In genomic region chr1:109327285-109327684, GRCh38 we compare ENCODE assay signal across 20 cellular contexts. TPM values are rescaled to one million over a fixed set of nuclear protein-coding genes. Genes with fewer than 3 reads are reported as not detected.
"Had no signal": no experiment of that assay in that cellular context is flagged by ENCODE, and none has a peak within 500 bp of the region (broad histone marks: within the 10 kb centered on the region; RNA-seq: fewer than 3 reads in every experiment).

No MANE protein-coding gene starts in this region.

- H3K4me3 ChIP-seq: ascending aorta, gastrocnemius medialis, heart left ventricle, ovary, sigmoid colon had no signal

- H3K27ac ChIP-seq: ascending aorta, gastrocnemius medialis, heart left ventricle, ovary, sigmoid colon had no signal

- ATAC-seq: gastrocnemius medialis; heart left ventricle; left ventricle myocardium superior; naive thymus-derived CD8-positive, alpha-beta T cell; stimulated activated effector memory CD8-positive, alpha-beta T cell treated with anti-CD3 and anti-CD28 coated beads, Interleukin-12 subunit alpha, Interleukin-12 subunit beta, amount 100 ng/mL, for 72 hours had no signal

- DNase-seq: activated CD4-positive, alpha-beta T cell treated with anti-CD3 and anti-CD28 coated beads, Interleukin-2, amount 10 ng/mL, durations not matched to agents 7 days and 5 days; activated CD8-positive, alpha-beta memory T cell treated with anti-CD3 and anti-CD28 coated beads, Interleukin-2, amount 50 U/mL, for 48 hours; activated effector memory CD4-positive, alpha-beta T cell treated with anti-CD3 and anti-CD28 coated beads, Interleukin-2, amount 50 U/mL, for 16 hours; activated naive CD4-positive, alpha-beta T cell treated with anti-CD3 and anti-CD28 coated beads, Interleukin-2, amount 50 U/mL, for 16 hours; activated T-cell treated with anti-CD3 and anti-CD28 coated beads, Interleukin-2, amount 50 U/mL, for 48 hours; erythroblast; gastrocnemius medialis; heart left ventricle; left ventricle myocardium superior; mesenchymal stem cell; naive thymus-derived CD8-positive, alpha-beta T cell; ovary; sigmoid colon; stimulated activated CD4-positive, alpha-beta T cell treated with anti-CD3 and anti-CD28 coated beads, Interleukin-4, amount 100 ng/mL, for 24 hours; T1000 had no signal

- H3K27ac Mint-ChIP-seq: activated CD4-positive, alpha-beta T cell treated with anti-CD3 and anti-CD28 coated beads, Interleukin-2, amount 10 ng/mL, durations not matched to agents 7 days and 5 days; naive thymus-derived CD8-positive, alpha-beta T cell; stimulated activated effector memory CD8-positive, alpha-beta T cell treated with anti-CD3 and anti-CD28 coated beads, Interleukin-12 subunit alpha, Interleukin-12 subunit beta, amount 100 ng/mL, for 72 hours; type B pancreatic cell had no signal

- H3K4me1 Mint-ChIP-seq: activated CD4-positive, alpha-beta T cell treated with anti-CD3 and anti-CD28 coated beads, Interleukin-2, amount 10 ng/mL, durations not matched to agents 7 days and 5 days; naive thymus-derived CD8-positive, alpha-beta T cell; stimulated activated effector memory CD8-positive, alpha-beta T cell treated with anti-CD3 and anti-CD28 coated beads, Interleukin-12 subunit alpha, Interleukin-12 subunit beta, amount 100 ng/mL, for 72 hours had no signal

- H3K4me3 Mint-ChIP-seq: activated CD4-positive, alpha-beta T cell treated with anti-CD3 and anti-CD28 coated beads, Interleukin-2, amount 10 ng/mL, durations not matched to agents 7 days and 5 days; naive thymus-derived CD8-positive, alpha-beta T cell; stimulated activated effector memory CD8-positive, alpha-beta T cell treated with anti-CD3 and anti-CD28 coated beads, Interleukin-12 subunit alpha, Interleukin-12 subunit beta, amount 100 ng/mL, for 72 hours; type B pancreatic cell had no signal

- H3K36me3 Mint-ChIP-seq: stimulated activated effector memory CD8-positive, alpha-beta T cell treated with anti-CD3 and anti-CD28 coated beads, Interleukin-12 subunit alpha, Interleukin-12 subunit beta, amount 100 ng/mL, for 72 hours had no signal

- H3K27me3 Mint-ChIP-seq: naive thymus-derived CD8-positive, alpha-beta T cell; type B pancreatic cell had no signal

RNA-seq across cellular contexts. Expression of gene MYBPHL, which starts 20.5 kb away (rescaled TPM):
- total RNA-seq: activated CD4-positive, alpha-beta T cell treated with anti-CD3 and anti-CD28 coated beads, Interleukin-2, amount 10 ng/mL, durations not matched to agents 7 days and 5 days; ascending aorta; kidney epithelial cell; naive thymus-derived CD8-positive, alpha-beta T cell; sigmoid colon; T-helper 1 cell treated with Interleukin-12 subunit alpha and Interleukin-12 subunit beta and Interleukin-4 antibody, amounts not matched to agents 30 ng/mL and 1 ng/mL, for 36 hours had no signal
- polyA plus RNA-seq: naive thymus-derived CD8-positive, alpha-beta T cell; ovary; sigmoid colon had no signal
